ENCODE assay signal across 2 cellular contexts in the genomic region with DNA sequence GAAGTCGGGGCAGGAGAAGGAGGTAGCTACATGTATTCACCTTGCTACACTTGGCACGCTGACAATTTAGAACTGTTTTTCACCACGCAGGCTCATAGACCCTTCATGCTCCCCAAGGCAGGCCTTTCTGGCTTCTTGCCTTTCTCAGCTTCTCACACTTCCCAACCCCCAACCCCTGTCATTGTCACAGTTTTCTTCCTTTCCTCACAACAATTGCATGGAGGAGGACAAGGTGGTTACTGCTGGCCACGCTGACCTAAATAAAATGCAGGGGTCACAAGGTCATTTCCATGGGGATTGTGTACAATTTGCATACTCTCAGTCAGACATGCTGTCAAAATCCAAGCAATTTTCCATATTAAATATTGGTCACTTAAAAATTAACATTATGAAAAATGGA.
TF ChIP-seq lines count a peak whose summit lies in the region.

No MANE protein-coding gene starts in this region.

TF ChIP-seq in GM23338, 12 proteins besides CTCF, POLR2A, EP300 and RAD21:
- no peak for TF ChIP-seq ZNF114 (CRISPR knock-in tag; IDR thresholded peaks at IDR 0.05)
- TF ChIP-seq EZH2phosphoT487 (IDR thresholded peaks at IDR 0.05; ENCODE audit: unreplicated experiment) = no peak
- no peak for TF ChIP-seq NANOG (IDR thresholded peaks at IDR 0.05; ENCODE audit: borderline replicate concordance)
- TF ChIP-seq JUNB (IDR thresholded peaks at IDR 0.05; ENCODE audit: unreplicated experiment) = no peak
- TF ChIP-seq, protein P1, sequence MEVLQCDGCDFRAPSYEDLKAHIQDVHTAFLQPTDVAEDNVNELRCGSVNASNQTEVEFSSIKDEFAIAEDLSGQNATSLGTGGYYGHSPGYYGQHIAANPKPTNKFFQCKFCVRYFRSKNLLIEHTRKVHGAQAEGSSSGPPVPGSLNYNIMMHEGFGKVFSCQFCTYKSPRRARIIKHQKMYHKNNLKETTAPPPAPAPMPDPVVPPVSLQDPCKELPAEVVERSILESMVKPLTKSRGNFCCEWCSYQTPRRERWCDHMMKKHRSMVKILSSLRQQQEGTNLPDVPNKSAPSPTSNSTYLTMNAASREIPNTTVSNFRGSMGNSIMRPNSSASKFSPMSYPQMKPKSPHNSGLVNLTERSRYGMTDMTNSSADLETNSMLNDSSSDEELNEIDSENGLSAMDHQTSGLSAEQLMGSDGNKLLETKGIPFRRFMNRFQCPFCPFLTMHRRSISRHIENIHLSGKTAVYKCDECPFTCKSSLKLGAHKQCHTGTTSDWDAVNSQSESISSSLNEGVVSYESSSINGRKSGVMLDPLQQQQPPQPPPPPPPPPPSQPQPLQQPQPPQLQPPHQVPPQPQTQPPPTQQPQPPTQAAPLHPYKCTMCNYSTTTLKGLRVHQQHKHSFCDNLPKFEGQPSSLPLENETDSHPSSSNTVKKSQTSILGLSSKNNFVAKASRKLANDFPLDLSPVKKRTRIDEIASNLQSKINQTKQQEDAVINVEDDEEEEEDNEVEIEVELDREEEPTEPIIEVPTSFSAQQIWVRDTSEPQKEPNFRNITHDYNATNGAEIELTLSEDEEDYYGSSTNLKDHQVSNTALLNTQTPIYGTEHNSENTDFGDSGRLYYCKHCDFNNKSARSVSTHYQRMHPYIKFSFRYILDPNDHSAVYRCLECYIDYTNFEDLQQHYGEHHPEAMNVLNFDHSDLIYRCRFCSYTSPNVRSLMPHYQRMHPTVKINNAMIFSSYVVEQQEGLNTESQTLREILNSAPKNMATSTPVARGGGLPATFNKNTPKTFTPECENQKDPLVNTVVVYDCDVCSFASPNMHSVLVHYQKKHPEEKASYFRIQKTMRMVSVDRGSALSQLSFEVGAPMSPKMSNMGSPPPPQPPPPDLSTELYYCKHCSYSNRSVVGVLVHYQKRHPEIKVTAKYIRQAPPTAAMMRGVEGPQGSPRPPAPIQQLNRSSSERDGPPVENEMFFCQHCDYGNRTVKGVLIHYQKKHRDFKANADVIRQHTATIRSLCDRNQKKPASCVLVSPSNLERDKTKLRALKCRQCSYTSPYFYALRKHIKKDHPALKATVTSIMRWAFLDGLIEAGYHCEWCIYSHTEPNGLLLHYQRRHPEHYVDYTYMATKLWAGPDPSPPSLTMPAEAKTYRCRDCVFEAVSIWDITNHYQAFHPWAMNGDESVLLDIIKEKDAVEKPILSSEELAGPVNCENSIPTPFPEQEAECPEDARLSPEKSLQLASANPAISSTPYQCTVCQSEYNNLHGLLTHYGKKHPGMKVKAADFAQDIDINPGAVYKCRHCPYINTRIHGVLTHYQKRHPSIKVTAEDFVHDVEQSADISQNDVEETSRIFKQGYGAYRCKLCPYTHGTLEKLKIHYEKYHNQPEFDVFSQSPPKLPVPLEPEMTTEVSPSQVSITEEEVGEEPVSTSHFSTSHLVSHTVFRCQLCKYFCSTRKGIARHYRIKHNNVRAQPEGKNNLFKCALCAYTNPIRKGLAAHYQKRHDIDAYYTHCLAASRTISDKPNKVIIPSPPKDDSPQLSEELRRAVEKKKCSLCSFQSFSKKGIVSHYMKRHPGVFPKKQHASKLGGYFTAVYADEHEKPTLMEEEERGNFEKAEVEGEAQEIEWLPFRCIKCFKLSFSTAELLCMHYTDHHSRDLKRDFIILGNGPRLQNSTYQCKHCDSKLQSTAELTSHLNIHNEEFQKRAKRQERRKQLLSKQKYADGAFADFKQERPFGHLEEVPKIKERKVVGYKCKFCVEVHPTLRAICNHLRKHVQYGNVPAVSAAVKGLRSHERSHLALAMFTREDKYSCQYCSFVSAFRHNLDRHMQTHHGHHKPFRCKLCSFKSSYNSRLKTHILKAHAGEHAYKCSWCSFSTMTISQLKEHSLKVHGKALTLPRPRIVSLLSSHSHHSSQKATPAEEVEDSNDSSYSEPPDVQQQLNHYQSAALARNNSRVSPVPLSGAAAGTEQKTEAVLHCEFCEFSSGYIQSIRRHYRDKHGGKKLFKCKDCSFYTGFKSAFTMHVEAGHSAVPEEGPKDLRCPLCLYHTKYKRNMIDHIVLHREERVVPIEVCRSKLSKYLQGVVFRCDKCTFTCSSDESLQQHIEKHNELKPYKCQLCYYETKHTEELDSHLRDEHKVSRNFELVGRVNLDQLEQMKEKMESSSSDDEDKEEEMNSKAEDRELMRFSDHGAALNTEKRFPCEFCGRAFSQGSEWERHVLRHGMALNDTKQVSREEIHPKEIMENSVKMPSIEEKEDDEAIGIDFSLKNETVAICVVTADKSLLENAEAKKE (CRISPR knock-in tag; IDR thresholded peaks at IDR 0.05) = no peak
- TF ChIP-seq, protein P2, sequence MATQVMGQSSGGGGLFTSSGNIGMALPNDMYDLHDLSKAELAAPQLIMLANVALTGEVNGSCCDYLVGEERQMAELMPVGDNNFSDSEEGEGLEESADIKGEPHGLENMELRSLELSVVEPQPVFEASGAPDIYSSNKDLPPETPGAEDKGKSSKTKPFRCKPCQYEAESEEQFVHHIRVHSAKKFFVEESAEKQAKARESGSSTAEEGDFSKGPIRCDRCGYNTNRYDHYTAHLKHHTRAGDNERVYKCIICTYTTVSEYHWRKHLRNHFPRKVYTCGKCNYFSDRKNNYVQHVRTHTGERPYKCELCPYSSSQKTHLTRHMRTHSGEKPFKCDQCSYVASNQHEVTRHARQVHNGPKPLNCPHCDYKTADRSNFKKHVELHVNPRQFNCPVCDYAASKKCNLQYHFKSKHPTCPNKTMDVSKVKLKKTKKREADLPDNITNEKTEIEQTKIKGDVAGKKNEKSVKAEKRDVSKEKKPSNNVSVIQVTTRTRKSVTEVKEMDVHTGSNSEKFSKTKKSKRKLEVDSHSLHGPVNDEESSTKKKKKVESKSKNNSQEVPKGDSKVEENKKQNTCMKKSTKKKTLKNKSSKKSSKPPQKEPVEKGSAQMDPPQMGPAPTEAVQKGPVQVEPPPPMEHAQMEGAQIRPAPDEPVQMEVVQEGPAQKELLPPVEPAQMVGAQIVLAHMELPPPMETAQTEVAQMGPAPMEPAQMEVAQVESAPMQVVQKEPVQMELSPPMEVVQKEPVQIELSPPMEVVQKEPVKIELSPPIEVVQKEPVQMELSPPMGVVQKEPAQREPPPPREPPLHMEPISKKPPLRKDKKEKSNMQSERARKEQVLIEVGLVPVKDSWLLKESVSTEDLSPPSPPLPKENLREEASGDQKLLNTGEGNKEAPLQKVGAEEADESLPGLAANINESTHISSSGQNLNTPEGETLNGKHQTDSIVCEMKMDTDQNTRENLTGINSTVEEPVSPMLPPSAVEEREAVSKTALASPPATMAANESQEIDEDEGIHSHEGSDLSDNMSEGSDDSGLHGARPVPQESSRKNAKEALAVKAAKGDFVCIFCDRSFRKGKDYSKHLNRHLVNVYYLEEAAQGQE (IDR thresholded peaks at IDR 0.05; ENCODE audit: unreplicated experiment) = no peak
- TF ChIP-seq POLR2AphosphoS5 (IDR thresholded peaks at IDR 0.05; ENCODE audit: low read depth) = no peak
- no peak for TF ChIP-seq STAT1 (IDR thresholded peaks at IDR 0.05; ENCODE audit: unreplicated experiment)

TF ChIP-seq in GM12878, 131 proteins besides CTCF, POLR2A, EP300 and RAD21:
- TF ChIP-seq SIX5 (IDR thresholded peaks at IDR 0.05; ENCODE audit: low read depth, low read length, severe bottlenecking) = no peak
- TF ChIP-seq NR2F1 (conservative IDR thresholded peaks at IDR 0.05) = 0 out of 2 replicates have a peak, but pooled peaks have one; percentile 37
- TF ChIP-seq HCFC1 (IDR thresholded peaks at IDR 0.05; ENCODE audit: low read length) = no peak
- TF ChIP-seq CBFB (IDR thresholded peaks at IDR 0.05; ENCODE audit: low read depth) = no peak
- no peak for TF ChIP-seq SMAD5 (IDR thresholded peaks at IDR 0.05; ENCODE audit: low read depth)
- no peak for TF ChIP-seq KAT2A (conservative IDR thresholded peaks at IDR 0.05; ENCODE audit: control insufficient read depth, low read depth, low read length)
- no peak for TF ChIP-seq ZNF622 (IDR thresholded peaks at IDR 0.05)
